ENCODE assay signal across 8 cellular contexts in the genomic region with DNA sequence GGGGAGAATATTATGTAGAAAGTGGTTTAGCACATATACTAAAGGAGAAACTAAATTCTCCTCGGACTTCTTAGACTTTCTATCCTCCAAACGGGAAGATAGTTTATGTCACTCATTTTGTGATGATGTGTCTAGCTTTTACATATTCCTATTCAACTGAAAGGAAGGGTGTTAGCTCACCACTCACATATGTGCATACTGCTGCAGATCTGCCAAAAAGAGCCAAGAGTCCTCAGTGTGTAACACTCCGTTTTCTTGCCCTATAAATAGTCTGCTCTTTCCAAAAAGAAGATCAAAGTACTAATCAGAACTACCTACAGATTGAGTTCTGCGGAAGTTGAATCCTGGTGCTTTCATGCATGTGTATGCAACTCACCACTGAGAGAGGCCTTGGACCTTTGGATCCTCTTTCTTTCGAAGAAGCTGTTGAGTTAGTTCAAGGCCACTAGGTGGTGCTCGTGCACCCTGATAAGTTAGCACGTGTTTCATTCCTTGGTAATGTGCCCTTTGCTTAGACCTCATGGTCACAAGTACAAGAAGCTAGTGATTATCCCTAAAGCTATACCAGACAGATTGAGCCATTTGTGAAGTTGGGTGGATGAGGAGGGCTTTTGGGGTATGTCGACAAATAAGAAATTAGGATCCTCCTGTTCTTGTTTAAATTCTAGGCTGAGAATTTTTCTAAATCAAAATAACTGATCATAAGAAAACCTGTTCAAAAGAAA. TPM values are rescaled to one million over a fixed set of nuclear protein-coding genes. Genes with fewer than 3 reads are reported as not detected.
DNase-seq lines count a peak whose midpoint lies in the region; ATAC-seq and TF ChIP-seq lines count a peak whose summit lies in the region.

No MANE protein-coding gene starts in this region.

- DNase-seq in GM12865 (ENCODE audit: low read depth) (peak; percentile 94), NCI-H1092 (lab: John Stamatoyannopoulos, UW) (peak; percentile 84), SK-N-MC (ENCODE audit: low read depth, low spot score) (peak; percentile 87), glomerular endothelial cell (ENCODE audit: extremely low read depth, low read depth, low spot score) (peak; percentile 88), trophoblast cell (peak; percentile 81 to 96), ureter (ENCODE audit: low spot score) (peak; percentile 82)
- peak; percentile 89 for DNase-seq in activated naive CD4-positive, alpha-beta T cell treated with anti-CD3 and anti-CD28 coated beads for 36 hours

- no peak overlapping the region for H3K18ac ChIP-seq in trophoblast cell (ENCODE audit: low read length)

- no peak overlapping the region for H4K12ac ChIP-seq in trophoblast cell (ENCODE audit: low read depth, low read length)

- H3K36me3 Mint-ChIP-seq in activated naive CD4-positive, alpha-beta T cell treated with anti-CD3 and anti-CD28 coated beads for 36 hours (ENCODE audit: low read depth), result no peaks in the 10 kb centered on the region

- no peak overlapping the region for H3K4ac ChIP-seq in trophoblast cell (ENCODE audit: low read depth, low read length)

- H3K36me3 ChIP-seq in SK-N-MC (ENCODE audit: insufficient read depth, low read length), result peaks cover 6% of the 10 kb centered on the region; the same call in 1 of the 2 replicates
- H3K36me3 ChIP-seq in trophoblast cell (ENCODE audit: control insufficient read depth in 1 of 2, insufficient read depth in 2 of 2, low read length in 2 of 2), result peaks cover 7% of the 10 kb centered on the region in 2 experiments

- H3K27ac ChIP-seq in SK-N-MC (no peak overlapping the region), trophoblast cell (ENCODE audit: low read depth, low read length) (no peak overlapping the region)

- no peak overlapping the region for H3K14ac ChIP-seq in trophoblast cell (ENCODE audit: low read length)

- no peak overlapping the region for H3K4me3 Mint-ChIP-seq in activated naive CD4-positive, alpha-beta T cell treated with anti-CD3 and anti-CD28 coated beads for 36 hours

- CTCF ChIA-PET in activated naive CD4-positive, alpha-beta T cell treated with anti-CD3 and anti-CD28 coated beads for 36 hours (lab: Charles Lee), result interaction anchor here (0.5 to 11.2 kb wide), 46 partner anchors 8 to 472 kb away, joined by 3 to 364 read pairs (median 4); partner anchors contain the start of genes RALA and YAE1

- H3K27ac Mint-ChIP-seq in activated naive CD4-positive, alpha-beta T cell treated with anti-CD3 and anti-CD28 coated beads for 36 hours, result no peak overlapping the region

- no peak overlapping the region for H2AFZ ChIP-seq in trophoblast cell (ENCODE audit: insufficient read depth, low read length, poor library complexity)

- no peaks in the 10 kb centered on the region for H3K79me2 ChIP-seq in trophoblast cell (ENCODE audit: control insufficient read depth, insufficient read depth, low read length, poor library complexity)

- H3K79me1 ChIP-seq in trophoblast cell (ENCODE audit: low read length), result no peaks in the 10 kb centered on the region

- TF ChIP-seq CTCF in GM12865 (IDR thresholded peaks at IDR 0.05; ENCODE audit: insufficient read depth, low read depth, low read length, missing control alignments), result peak; percentile 76

- intact Hi-C loops in activated naive CD4-positive, alpha-beta T cell treated with anti-CD3 and anti-CD28 coated beads for 36 hours (cut with micrococcal nuclease), result loop anchor here (1.0 to 5.0 kb wide), 7 partner anchors 14 to 552 kb away; partner anchors contain the start of genes MPLKIP and YAE1

- H3K4me2 ChIP-seq in trophoblast cell (ENCODE audit: low read length), result no peak overlapping the region

- H3K4me3 ChIP-seq in GM12865 (ENCODE audit: low read depth, low read length) (no peak overlapping the region), SK-N-MC (no peak overlapping the region), trophoblast cell (ENCODE audit: low read depth, low read length) (no peak overlapping the region)

- no peak overlapping the region for H2AK5ac ChIP-seq in trophoblast cell (ENCODE audit: low read length)

- H3K23ac ChIP-seq in trophoblast cell (ENCODE audit: low read length), result no peak overlapping the region

- H2BK120ac ChIP-seq in trophoblast cell (ENCODE audit: insufficient read depth, low read length, poor library complexity), result no peak overlapping the region

- no peaks in the 10 kb centered on the region for H3K9me3 Mint-ChIP-seq in activated naive CD4-positive, alpha-beta T cell treated with anti-CD3 and anti-CD28 coated beads for 36 hours

- no peak overlapping the region for H2BK12ac ChIP-seq in trophoblast cell (ENCODE audit: low read length)

- H3K27me3 Mint-ChIP-seq in activated naive CD4-positive, alpha-beta T cell treated with anti-CD3 and anti-CD28 coated beads for 36 hours (ENCODE audit: low read depth), result no peaks in the 10 kb centered on the region

- H2BK5ac ChIP-seq in trophoblast cell (ENCODE audit: low read depth, low read length, poor library complexity), result no peak overlapping the region

- peak overlapping the region; percentile 17 for H3K9ac ChIP-seq in SK-N-MC (ENCODE audit: insufficient read length)
- no peak overlapping the region for H3K9ac ChIP-seq in trophoblast cell (ENCODE audit: low read length)

- ATAC-seq in HG02588 (IDR thresholded peaks at IDR 0.05; ENCODE audit: unreplicated experiment), result peak; percentile 91

- H4K91ac ChIP-seq in trophoblast cell (ENCODE audit: low read depth, low read length), result no peak overlapping the region

- no peaks in the 10 kb centered on the region for H3K4me1 ChIP-seq in trophoblast cell (ENCODE audit: control insufficient read depth in 1 of 2, insufficient read depth in 2 of 2, low read length in 2 of 2)

- no CpG with 5 or more reads among the region's 8 CpGs for WGBS in trophoblast cell (ENCODE audit: extremely low coverage, insufficient coverage, insufficient read length)

- no peak overlapping the region for H4K8ac ChIP-seq in trophoblast cell (ENCODE audit: low read depth, low read length)

- H3K4me1 Mint-ChIP-seq in activated naive CD4-positive, alpha-beta T cell treated with anti-CD3 and anti-CD28 coated beads for 36 hours (ENCODE audit: low read depth), result peaks cover 11% of the 10 kb centered on the region

- H3K27me3 ChIP-seq in trophoblast cell (ENCODE audit: insufficient read depth, low read length), result no peaks in the 10 kb centered on the region

- H3K9me3 ChIP-seq in SK-N-MC (ENCODE audit: low read depth, low read length) (no peaks in the 10 kb centered on the region), trophoblast cell (ENCODE audit: insufficient read depth, low read depth, low read length) (peaks cover 6% of the 10 kb centered on the region)

RNA-seq across cellular contexts. Expression of gene YAE1, which starts 14.1 kb away (rescaled TPM):
- total RNA-seq in activated naive CD4-positive, alpha-beta T cell treated with anti-CD3 and anti-CD28 coated beads for 36 hours, result 1 to 10 TPM; 4.6 to 5.5 TPM
- total RNA-seq in glomerular endothelial cell, result 10.1 and 13.0 TPM in 2 replicates
- 15.9 and 16.0 TPM in 2 replicates for polyA plus RNA-seq in trophoblast cell (2013)
- total RNA-seq in ureter, result 24.8 TPM

RNA-seq across cellular contexts. Expression of gene RALA, which starts 43.1 kb away (rescaled TPM):
- total RNA-seq in activated naive CD4-positive, alpha-beta T cell treated with anti-CD3 and anti-CD28 coated beads for 36 hours, result 10 to 100 TPM; 30.3 to 35.6 TPM
- total RNA-seq in glomerular endothelial cell, result 143 and 176 TPM in 2 replicates
- 42.3 and 43.6 TPM in 2 replicates for polyA plus RNA-seq in trophoblast cell (2013)
- 20.0 TPM for total RNA-seq in ureter
